In the genomic region with DNA sequence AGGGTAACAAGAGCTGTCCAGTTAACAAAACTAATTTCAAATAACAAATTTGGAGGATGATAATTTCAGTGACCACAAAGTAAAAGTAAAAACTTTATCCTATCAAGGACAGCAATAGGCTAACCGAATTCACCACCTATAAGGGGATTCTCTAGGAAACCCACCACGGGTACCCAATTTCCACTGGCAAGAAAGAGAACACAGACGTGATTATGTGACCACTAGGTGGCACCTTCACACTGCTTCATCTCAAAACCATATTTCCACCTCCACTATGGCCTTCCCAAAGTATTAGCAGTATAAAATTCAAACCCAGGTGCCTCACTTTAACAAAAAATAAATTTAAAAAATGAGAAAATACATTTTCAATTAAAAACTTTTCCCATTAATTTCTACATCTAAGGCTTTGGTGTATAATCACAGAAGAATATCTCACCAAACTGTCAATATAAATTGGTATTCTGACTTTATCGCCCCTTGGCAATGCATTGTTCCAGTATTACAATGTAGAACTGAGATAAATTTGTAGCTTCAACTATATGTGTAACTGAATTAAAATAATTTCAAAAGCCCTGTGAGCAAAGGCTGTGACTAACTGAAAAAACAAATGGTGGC, we compare ENCODE assay signal across 8 cellular contexts.
DNase-seq lines count a peak whose midpoint lies in the region; ATAC-seq, FAIRE-seq and TF ChIP-seq lines count a peak whose summit lies in the region.

No MANE protein-coding gene starts in this region.

- POLR2A ChIA-PET in A549 (lab: Yijun Ruan, JAX), result interaction anchor here (1.0 kb wide), 1 partner anchor 71 kb away, joined by 4 read pairs; no protein-coding TSS in a partner anchor

- TF ChIP-seq CTCF in A549 (IDR thresholded peaks at IDR 0.05), result peak; percentile 80
- TF ChIP-seq CTCF in epithelial cell of esophagus (IDR thresholded peaks at IDR 0.05; ENCODE audit: insufficient read depth, low read depth, low read length, missing control alignments), result peak; percentile 80

- TF ChIP-seq RAD21 in A549 (conservative IDR thresholded peaks at IDR 0.05 in 1 of 2, IDR thresholded peaks at IDR 0.05 in 1 of 2), result peak; percentile 81 to 90

- DNase-seq in A549 (ENCODE audit: low read depth in 1 of 2, low spot score in 1 of 2) (peak; percentile 4 to 56), GM03348 (ENCODE audit: low spot score) (peak; percentile 58), NCI-H1092 treated with DMSO at 0.1 percent for 48 hours (lab: John Stamatoyannopoulos, UW) (peak; percentile 44), T-helper 9 cell (peak; percentile 3), epithelial cell of esophagus (ENCODE audit: low read depth) (peak; percentile 63), mucosa of gallbladder (ENCODE audit: low spot score) (peak; percentile 33), mesenteric fat pad (ENCODE audit: low spot score) (no peak)

- TF ChIP-seq POLR2A in A549 (IDR thresholded peaks at IDR 0.05; ENCODE audit: low read length), result no peak

- FAIRE-seq in A549 (lab: Jason Lieb, UNC), result no peak

- WGBS in A549 (ENCODE audit: missing lambda C conversion rate), result 23% methylated on average over 4 of the region's 4 CpGs

- CTCF ChIA-PET in A549 (lab: Yijun Ruan, JAX), result interaction anchor here (0.7 to 3.2 kb wide), 24 partner anchors 9 to 981 kb away, joined by 3 to 63 read pairs (median 3); no protein-coding TSS in a partner anchor

- H3K9me3 ChIP-seq in A549, result no peaks in the 10 kb centered on the region

- TF ChIP-seq EP300 in A549 (IDR thresholded peaks at IDR 0.05), result no peak

- no peaks in the 10 kb centered on the region for H3K4me1 ChIP-seq in A549

- H3K4me2 ChIP-seq in A549, result no peak overlapping the region

- ATAC-seq in A549 (peak in 1 of 2 experiments; percentile 72; a peak in 2 of 6 replicates), HG02970 (IDR thresholded peaks at IDR 0.05; ENCODE audit: low FRiP score, unreplicated experiment) (no peak)

- H3K27ac ChIP-seq in A549, result no peak overlapping the region

- H3K4me3 ChIP-seq in A549 (no peak overlapping the region), epithelial cell of esophagus (ENCODE audit: low read length) (no peak overlapping the region)

TF ChIP-seq in A549, 52 proteins besides CTCF, POLR2A, EP300 and RAD21:
- TF ChIP-seq CBX8 (IDR thresholded peaks at IDR 0.05), result no peak
- TF ChIP-seq SMC3 (IDR thresholded peaks at IDR 0.05), result peak; percentile 87
